11 cellular contexts compared by ENCODE assay signal in the genomic region with DNA sequence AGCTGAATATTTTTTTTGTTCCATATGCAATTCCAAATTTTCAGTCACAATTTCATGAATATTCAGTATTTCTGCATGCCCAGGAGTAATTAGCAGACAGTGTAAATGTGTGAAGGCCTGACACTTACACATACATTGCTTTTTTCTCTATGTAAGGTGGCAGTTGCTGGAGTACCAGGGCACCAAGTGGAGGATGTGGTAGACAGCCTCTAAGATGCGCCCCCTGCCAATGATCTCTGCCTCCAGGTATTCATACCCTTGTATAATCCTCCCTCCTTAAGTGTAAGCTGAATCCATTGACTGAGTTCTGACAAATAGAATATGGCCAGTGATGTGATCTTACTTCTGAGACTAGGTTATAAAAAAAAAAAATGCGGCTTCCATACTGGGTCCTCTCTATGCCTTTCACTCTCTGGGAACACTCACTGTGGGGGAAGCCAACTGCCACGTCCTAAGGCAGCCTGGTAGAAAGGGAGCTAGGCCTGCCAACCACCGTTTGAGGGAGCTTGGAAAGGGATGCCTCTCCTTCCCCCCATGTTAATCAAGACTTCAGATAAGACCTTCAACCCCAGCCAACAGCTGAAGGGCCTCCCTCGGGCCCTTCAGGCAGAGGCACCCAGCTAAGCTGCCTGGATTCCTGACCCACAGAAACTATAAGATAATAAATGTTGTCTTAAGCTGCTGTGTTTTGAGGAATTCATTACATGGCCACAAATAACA.
DNase-seq lines count a peak whose midpoint lies in the region; ATAC-seq, FAIRE-seq and TF ChIP-seq lines count a peak whose summit lies in the region.
"Had no signal": no experiment of that assay in that cellular context is flagged by ENCODE, and none has a peak within 500 bp of the region (broad histone marks: within the 10 kb centered on the region; RNA-seq: fewer than 3 reads in every experiment).

No MANE protein-coding gene starts in this region.

- intact Hi-C loops in OCI-LY7 (cut with micrococcal nuclease; ENCODE audit: unreplicated experiment), result no loop called here

- H3K9ac ChIP-seq in astrocyte (ENCODE audit: low read length), result peak overlapping the region; percentile 95

- H3K36me3 Mint-ChIP-seq in astrocyte (ENCODE audit: low read depth, unreplicated experiment), result peaks cover 1% of the 10 kb centered on the region

- BruUV-seq in OCI-LY7 (replicated peaks; lab: Mats Ljungman, UMichigan), result no TSS peak

- H3K9me2 ChIP-seq in OCI-LY7 (ENCODE audit: insufficient read depth, low read length), result no peaks in the 10 kb centered on the region

- no peaks in the 10 kb centered on the region for H3K27me3 ChIP-seq in astrocyte (ENCODE audit: insufficient read depth, low read length)

- H3K9me3 ChIP-seq in OCI-LY7 (ENCODE audit: low read length), result no peaks in the 10 kb centered on the region
- H3K9me3 ChIP-seq in astrocyte (ENCODE audit: insufficient read depth, low read depth, low read length), result no peaks in the 10 kb centered on the region

- H3K4me3 Mint-ChIP-seq in astrocyte (ENCODE audit: unreplicated experiment), result peak overlapping the region; percentile 93

- no peak for ATAC-seq in GM18520 (IDR thresholded peaks at IDR 0.05; ENCODE audit: unreplicated experiment)
- ATAC-seq: GM12878, left colon had no signal

- no peaks in the 10 kb centered on the region for H3K9me3 Mint-ChIP-seq in astrocyte (ENCODE audit: unreplicated experiment)

- DNase-seq in OCI-LY7 (ENCODE audit: low spot score) (no peak), astrocyte (ENCODE audit: low read depth) (no peak), medulla oblongata (ENCODE audit: extremely low spot score) (peak; percentile 23), substantia nigra (lab: John Stamatoyannopoulos, UW) (peak in 1 of 49 donors; percentile 18), GM19240 (ENCODE audit: insufficient read length, low spot score) (no peak), GM20000 (ENCODE audit: low spot score) (no peak)
- DNase-seq: NCI-H1105 had no signal

- POLR2A ChIA-PET in OCI-LY7 (lab: Charles Lee), result interaction anchor here (1.0 to 6.5 kb wide), 7 partner anchors 9 to 76 kb away, joined by 3 to 97 read pairs (median 3); no protein-coding TSS in a partner anchor

- peaks cover 45% of the 10 kb centered on the region for H3K4me1 ChIP-seq in OCI-LY7 (ENCODE audit: insufficient read depth, low read length, poor library complexity, severe bottlenecking)
- peaks cover 62% of the 10 kb centered on the region for H3K4me1 ChIP-seq in astrocyte (ENCODE audit: insufficient read depth, low read length)

- peak overlapping the region; percentile 96 for H3K27ac Mint-ChIP-seq in astrocyte (ENCODE audit: unreplicated experiment)

- peaks cover 26% of the 10 kb centered on the region for H3K79me2 ChIP-seq in OCI-LY7 (ENCODE audit: insufficient read depth, low read depth, low read length)
- peaks cover 35% of the 10 kb centered on the region for H3K79me2 ChIP-seq in astrocyte (ENCODE audit: insufficient read depth, low read length)

- no peak for FAIRE-seq in astrocyte (lab: Jason Lieb, UNC)
- FAIRE-seq: bronchial epithelial cell, GM12878 had no signal

- CTCF ChIA-PET in OCI-LY7 (lab: Charles Lee; ENCODE audit: unreplicated experiment), result interaction anchor here (0.9 to 1.4 kb wide), 2 partner anchors 35 to 58 kb away, joined by 3 to 7 read pairs; no protein-coding TSS in a partner anchor

- H3K4me1 Mint-ChIP-seq in astrocyte (ENCODE audit: low read depth, unreplicated experiment), result peaks cover 42% of the 10 kb centered on the region

- no peaks in the 10 kb centered on the region for H3K27me3 Mint-ChIP-seq in astrocyte (ENCODE audit: low read depth, unreplicated experiment)

- H2AFZ ChIP-seq in OCI-LY7 (ENCODE audit: low read length) (peak overlapping the region; percentile 63; the same call in 1 of the 2 replicates), astrocyte (ENCODE audit: low read depth, low read length) (no peak overlapping the region)

- no peak overlapping the region for H3K27ac ChIP-seq in OCI-LY7 (ENCODE audit: low read depth, low read length, poor library complexity, severe bottlenecking)
- peak overlapping the region; percentile 98 for H3K27ac ChIP-seq in astrocyte (ENCODE audit: low read depth, low read length)
- peak overlapping the region; percentile 96 for H3K27ac ChIP-seq in substantia nigra (ENCODE audit: low read depth, low read length, poor library complexity, severe bottlenecking)

- H3K4me2 ChIP-seq in OCI-LY7 (ENCODE audit: low read length), result peak overlapping the region; percentile 99
- H3K4me2 ChIP-seq in astrocyte (ENCODE audit: low read length), result peak overlapping the region; percentile 97

- H4K20me1 ChIP-seq in OCI-LY7 (ENCODE audit: insufficient read depth, low read length) (no peaks in the 10 kb centered on the region), astrocyte (ENCODE audit: insufficient read depth, low read length) (peaks cover 14% of the 10 kb centered on the region)

- H3K4me3 ChIP-seq in OCI-LY7 (ENCODE audit: low read depth, low read length, poor library complexity, severe bottlenecking) (peak overlapping the region; percentile 72), astrocyte (ENCODE audit: insufficient read depth, low read depth, low read length) (no peak overlapping the region)

- H3K36me3 ChIP-seq in OCI-LY7 (ENCODE audit: insufficient read depth, low read length), result no peaks in the 10 kb centered on the region
- H3K36me3 ChIP-seq in astrocyte (ENCODE audit: insufficient read depth, low read length), result no peaks in the 10 kb centered on the region

- TF ChIP-seq CTCF in OCI-LY7 (conservative IDR thresholded peaks at IDR 0.05; ENCODE audit: low read length) (peak; percentile 45; the same call in 1 of the 2 replicates), astrocyte (IDR thresholded peaks at IDR 0.05; ENCODE audit: insufficient read depth, low read depth, low read length) (no peak), GM20000 (IDR thresholded peaks at IDR 0.05; ENCODE audit: extremely low read depth, missing control alignments) (no peak)
